26 cellular contexts compared by ENCODE assay signal in the genomic region with DNA sequence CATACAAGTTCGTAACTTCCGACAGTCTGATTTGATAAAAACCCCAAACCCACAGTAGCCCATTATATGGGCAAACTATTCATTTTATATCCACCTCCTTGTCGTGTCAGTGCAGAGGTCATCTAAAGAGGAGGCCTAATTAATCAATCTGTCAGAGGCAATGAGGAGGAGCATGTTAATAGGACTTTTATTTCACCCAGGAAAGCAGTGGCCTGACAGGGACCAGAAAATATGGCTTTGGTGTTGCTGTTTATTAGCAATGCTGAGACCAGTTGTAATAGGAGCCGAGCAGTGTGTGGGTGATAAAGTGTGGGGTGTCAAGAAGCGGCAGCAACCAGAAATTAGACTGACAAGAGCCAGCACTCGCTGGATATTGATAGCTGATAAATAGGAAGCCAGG.
"Had no signal": no experiment of that assay in that cellular context is flagged by ENCODE, and none has a peak within 500 bp of the region (broad histone marks: within the 10 kb centered on the region; RNA-seq: fewer than 3 reads in every experiment).

No MANE protein-coding gene starts in this region.

- H3K79me2 ChIP-seq: hepatocyte had no signal

- H3K4me1 ChIP-seq: left lung had no signal

- H3K9me3 ChIP-seq: gastrocnemius medialis, left lung, psoas muscle, sigmoid colon, stomach, thyroid gland had no signal

- H3K27ac ChIP-seq: dorsolateral prefrontal cortex, epithelial cell of prostate, gastrocnemius medialis, hepatocyte, left lung, psoas muscle, sigmoid colon, stomach, thyroid gland had no signal

- H3K27me3 ChIP-seq: gastrocnemius medialis, hepatocyte, left lung, sigmoid colon, stomach, thyroid gland had no signal

- ATAC-seq: esophagus mucosa; gastrocnemius medialis; left lung; naive thymus-derived CD4-positive, alpha-beta T cell; psoas muscle; right cardiac atrium; stimulated activated effector memory CD8-positive, alpha-beta T cell treated with anti-CD3 and anti-CD28 coated beads, Interleukin-12 subunit alpha, Interleukin-12 subunit beta, amount 100 ng/mL, for 72 hours had no signal

- H3K9me3 Mint-ChIP-seq: nephron; stimulated activated effector memory CD8-positive, alpha-beta T cell treated with anti-CD3 and anti-CD28 coated beads, Interleukin-12 subunit alpha, Interleukin-12 subunit beta, amount 100 ng/mL, for 72 hours had no signal

- H3K36me3 Mint-ChIP-seq: naive thymus-derived CD4-positive, alpha-beta T cell; stimulated activated effector memory CD8-positive, alpha-beta T cell treated with anti-CD3 and anti-CD28 coated beads, Interleukin-12 subunit alpha, Interleukin-12 subunit beta, amount 100 ng/mL, for 72 hours had no signal

- H3K4me3 ChIP-seq: gastrocnemius medialis, hepatocyte, left lung, psoas muscle, sigmoid colon, stomach, thyroid gland had no signal

- H3K27ac Mint-ChIP-seq: naive thymus-derived CD4-positive, alpha-beta T cell; stimulated activated effector memory CD8-positive, alpha-beta T cell treated with anti-CD3 and anti-CD28 coated beads, Interleukin-12 subunit alpha, Interleukin-12 subunit beta, amount 100 ng/mL, for 72 hours had no signal

- H2AFZ ChIP-seq: hepatocyte had no signal

- H3K4me2 ChIP-seq: hepatocyte had no signal

- H3K36me3 ChIP-seq: gastrocnemius medialis, left lung, sigmoid colon, stomach, thyroid gland had no signal

- DNase-seq: dorsolateral prefrontal cortex; effector CD4-positive, alpha-beta T cell; foreskin fibroblast; gastrocnemius medialis; head of caudate nucleus; kidney; left lung; mesenchymal stem cell; midbrain; naive thymus-derived CD4-positive, alpha-beta T cell; nucleus accumbens; psoas muscle; right cardiac atrium; sigmoid colon; stimulated activated CD4-positive, alpha-beta T cell treated with anti-CD3 and anti-CD28 coated beads, Interleukin-2, amount 100 ng/mL, for 24 hours; stimulated activated CD4-positive, alpha-beta T cell treated with anti-CD3 and anti-CD28 coated beads, Interleukin-4, amount 100 ng/mL, for 24 hours; stimulated activated naive CD4-positive, alpha-beta T cell treated with Interleukin-2 at 50 U/mL for 16 hours; stomach; thyroid gland; trophoblast cell had no signal

- H3K4me3 Mint-ChIP-seq: naive thymus-derived CD4-positive, alpha-beta T cell; nephron; stimulated activated effector memory CD8-positive, alpha-beta T cell treated with anti-CD3 and anti-CD28 coated beads, Interleukin-12 subunit alpha, Interleukin-12 subunit beta, amount 100 ng/mL, for 72 hours had no signal

- FAIRE-seq: colon, kidney had no signal
